Comparison of ENCODE assay signal across 1 cellular context in the genomic region with DNA sequence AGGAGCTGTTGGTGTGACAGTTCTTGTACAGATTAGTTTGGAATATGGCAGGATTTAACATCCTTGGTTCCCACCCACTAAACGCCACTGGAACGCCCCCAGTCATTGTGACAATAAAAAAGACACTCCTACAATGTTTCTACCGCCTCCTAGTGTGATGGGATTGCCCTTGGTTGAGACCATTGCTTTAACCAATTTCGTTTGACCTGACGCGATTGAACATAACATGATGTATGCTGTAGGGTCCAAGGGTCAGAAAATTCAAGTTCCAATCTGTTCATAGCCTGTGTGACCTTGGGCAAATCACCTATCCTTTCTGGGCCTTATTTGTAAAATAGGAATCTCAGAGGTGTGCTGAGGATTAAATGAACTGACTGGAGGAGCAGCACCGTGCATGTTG.
TF ChIP-seq lines count a peak whose summit lies in the region.

No MANE protein-coding gene starts in this region.

TF ChIP-seq in H1, 55 proteins besides CTCF, POLR2A, EP300 and RAD21:
- TF ChIP-seq EGR1 (IDR thresholded peaks at IDR 0.05; ENCODE audit: borderline replicate concordance, low read depth, low read length) (no peak), BCL11A (IDR thresholded peaks at IDR 0.05; ENCODE audit: low read depth in 2 of 2, low read length in 2 of 2) (no peak), CHD2 (IDR thresholded peaks at IDR 0.05; ENCODE audit: low read length) (no peak), SP4 (IDR thresholded peaks at IDR 0.05; ENCODE audit: low read length) (no peak), TBP (IDR thresholded peaks at IDR 0.05; ENCODE audit: low read depth, low read length) (no peak), GTF2F1 (IDR thresholded peaks at IDR 0.05; ENCODE audit: borderline replicate concordance, low read depth, low read length) (no peak), RBBP5 (IDR thresholded peaks at IDR 0.05; ENCODE audit: borderline replicate concordance, low read depth, low read length) (no peak), CBX5 (IDR thresholded peaks at IDR 0.05; ENCODE audit: low read depth, low read length) (no peak), SAP30 (IDR thresholded peaks at IDR 0.05; ENCODE audit: insufficient read depth, insufficient replicate concordance, low read length) (no peak), CHD1 (IDR thresholded peaks at IDR 0.05; ENCODE audit: low read depth, low read length) (no peak), SIX5 (IDR thresholded peaks at IDR 0.05; ENCODE audit: low read depth, low read length) (no peak), SRF (IDR thresholded peaks at IDR 0.05; ENCODE audit: low read depth, low read length) (no peak), YY1 (IDR thresholded peaks at IDR 0.05; ENCODE audit: low read depth, low read length) (no peak), CEBPB (IDR thresholded peaks at IDR 0.05; ENCODE audit: low read depth, low read length) (no peak), FOSL1 (IDR thresholded peaks at IDR 0.05; ENCODE audit: insufficient read depth, low read depth, low read length) (no peak), NANOG (IDR thresholded peaks at IDR 0.05; ENCODE audit: insufficient read depth, low read depth, low read length, poor library complexity, severe bottlenecking) (no peak), EZH2 (IDR thresholded peaks at IDR 0.05; ENCODE audit: low read depth, low read length, severe bottlenecking) (no peak)
